ENCODE assay signal across 9 cellular contexts in the genomic region with DNA sequence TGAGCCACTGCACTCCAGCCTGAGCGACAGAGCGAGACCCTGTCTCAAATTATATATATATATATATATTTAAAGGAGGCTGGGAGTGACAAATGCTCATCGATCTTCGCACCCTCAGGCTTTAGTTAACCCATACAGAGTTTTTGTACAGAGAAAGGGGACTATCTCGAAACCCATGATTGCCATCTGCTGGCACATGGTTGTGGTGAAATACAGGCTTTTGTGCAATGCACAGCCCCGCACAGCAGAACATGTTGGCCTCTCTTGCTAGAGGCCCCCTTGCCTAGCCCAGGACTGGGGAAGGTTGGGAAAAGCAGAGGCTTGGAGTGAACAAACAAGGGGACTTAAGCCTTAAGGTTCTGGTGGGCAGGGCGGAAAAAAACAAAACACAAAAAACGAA. TPM values are rescaled to one million over a fixed set of nuclear protein-coding genes. Genes with fewer than 3 reads are reported as not detected.
A peak's percentile ranks its signal among the peaks of the same experiment; 100 is the strongest.
DNase-seq lines count a peak whose midpoint lies in the region; ATAC-seq, FAIRE-seq and TF ChIP-seq lines count a peak whose summit lies in the region.
"Had no signal": no experiment of that assay in that cellular context is flagged by ENCODE, and none has a peak within 500 bp of the region (broad histone marks: within the 10 kb centered on the region; RNA-seq: fewer than 3 reads in every experiment).

No MANE protein-coding gene starts in this region.

- H3K9ac ChIP-seq in astrocyte (ENCODE audit: low read length) = no peak overlapping the region

- peak; percentile 10 for TF ChIP-seq CTCF in astrocyte (IDR thresholded peaks at IDR 0.05; ENCODE audit: insufficient read depth, low read depth, low read length)
- peak; percentile 23 for TF ChIP-seq CTCF in osteoblast (IDR thresholded peaks at IDR 0.05; ENCODE audit: extremely low read depth, low read depth, low read length)

- H3K27ac Mint-ChIP-seq in activated T-cell treated with anti-CD3 and anti-CD28 coated beads, Interleukin-2, amount 50 U/mL, for 72 hours = no peak overlapping the region
- H3K27ac Mint-ChIP-seq in activated T-cell treated with anti-CD3 and anti-CD28 coated beads, Interleukin-2, amount 50 U/mL, for 24 hours = no peak overlapping the region
- H3K27ac Mint-ChIP-seq in astrocyte (ENCODE audit: unreplicated experiment) (no peak overlapping the region), immature natural killer cell (no peak overlapping the region)
- no peak overlapping the region for H3K27ac Mint-ChIP-seq in stimulated activated memory B cell treated with anti-CD40 and anti-IgM and Interleukin-4, amounts not matched to agents 10 μg/mL and 1 μg/mL and 100 μg/mL, for 72 hours
- H3K27ac Mint-ChIP-seq: activated naive CD8-positive, alpha-beta T cell had no signal

- H3K27me3 Mint-ChIP-seq in activated T-cell treated with anti-CD3 and anti-CD28 coated beads, Interleukin-2, amount 50 U/mL, for 72 hours (ENCODE audit: low read depth) = no peaks in the 10 kb centered on the region
- H3K27me3 Mint-ChIP-seq in activated T-cell treated with anti-CD3 and anti-CD28 coated beads, Interleukin-2, amount 50 U/mL, for 24 hours = no peaks in the 10 kb centered on the region
- H3K27me3 Mint-ChIP-seq in astrocyte (ENCODE audit: low read depth, unreplicated experiment) (peaks cover 18% of the 10 kb centered on the region), immature natural killer cell (ENCODE audit: low read depth in 3 of 3) (peaks cover 0 to 2% (median 0%) of the 10 kb centered on the region in 3 donors)
- no peaks in the 10 kb centered on the region for H3K27me3 Mint-ChIP-seq in stimulated activated memory B cell treated with anti-CD40 and anti-IgM and Interleukin-4, amounts not matched to agents 10 μg/mL and 1 μg/mL and 100 μg/mL, for 72 hours
- H3K27me3 Mint-ChIP-seq: activated naive CD8-positive, alpha-beta T cell had no signal

- ATAC-seq in activated T-cell treated with anti-CD3 and anti-CD28 coated beads, Interleukin-2, amount 50 U/mL, for 72 hours (replicated peaks in 1 of 2) = no peak
- ATAC-seq in stimulated activated memory B cell treated with anti-CD40 and anti-IgM and Interleukin-4, amounts not matched to agents 10 μg/mL and 1 μg/mL and 100 μg/mL, for 72 hours = no peak
- no peak for ATAC-seq in GM18502 (IDR thresholded peaks at IDR 0.05; ENCODE audit: poor library complexity, unreplicated experiment)

- H3K4me2 ChIP-seq in astrocyte (ENCODE audit: low read length) = no peak overlapping the region
- no peak overlapping the region for H3K4me2 ChIP-seq in osteoblast (ENCODE audit: insufficient read depth, low read length)

- H3K9me3 ChIP-seq in astrocyte (ENCODE audit: insufficient read depth, low read depth, low read length) = no peaks in the 10 kb centered on the region
- no peaks in the 10 kb centered on the region for H3K9me3 ChIP-seq in osteoblast (ENCODE audit: low read depth, low read length)

- H4K20me1 ChIP-seq in astrocyte (ENCODE audit: insufficient read depth, low read length) = no peaks in the 10 kb centered on the region
- H4K20me1 ChIP-seq in osteoblast (ENCODE audit: insufficient read depth, low read length) = no peaks in the 10 kb centered on the region

- no peaks in the 10 kb centered on the region for H3K36me3 ChIP-seq in astrocyte (ENCODE audit: insufficient read depth, low read length)
- H3K36me3 ChIP-seq in osteoblast (ENCODE audit: insufficient read depth, low read length) = no peaks in the 10 kb centered on the region

- H3K4me3 Mint-ChIP-seq in activated T-cell treated with anti-CD3 and anti-CD28 coated beads, Interleukin-2, amount 50 U/mL, for 72 hours = no peak overlapping the region
- no peak overlapping the region for H3K4me3 Mint-ChIP-seq in activated T-cell treated with anti-CD3 and anti-CD28 coated beads, Interleukin-2, amount 50 U/mL, for 24 hours
- H3K4me3 Mint-ChIP-seq in astrocyte (ENCODE audit: unreplicated experiment) (no peak overlapping the region), immature natural killer cell (no peak overlapping the region)
- H3K4me3 Mint-ChIP-seq in stimulated activated memory B cell treated with anti-CD40 and anti-IgM and Interleukin-4, amounts not matched to agents 10 μg/mL and 1 μg/mL and 100 μg/mL, for 72 hours = no peak overlapping the region
- H3K4me3 Mint-ChIP-seq: activated naive CD8-positive, alpha-beta T cell had no signal

- peaks cover 9% of the 10 kb centered on the region for H3K27me3 ChIP-seq in astrocyte (ENCODE audit: insufficient read depth, low read length)
- peaks cover 5% of the 10 kb centered on the region for H3K27me3 ChIP-seq in osteoblast (ENCODE audit: insufficient read depth, low read length)

- peak; percentile 10 to 16 for DNase-seq in activated T-cell treated with anti-CD3 and anti-CD28 coated beads, Interleukin-2, amount 50 U/mL, for 72 hours
- DNase-seq in activated T-cell treated with anti-CD3 and anti-CD28 coated beads, Interleukin-2, amount 50 U/mL, for 24 hours = no peak
- DNase-seq in NCI-H1105 (lab: John Stamatoyannopoulos, UW) (peak; percentile 36), astrocyte (ENCODE audit: low read depth) (no peak), osteoblast (ENCODE audit: insufficient read length, low spot score, missing footprints) (peak; percentile 91), immature natural killer cell (no peak)

- no peaks in the 10 kb centered on the region for H3K4me1 Mint-ChIP-seq in activated T-cell treated with anti-CD3 and anti-CD28 coated beads, Interleukin-2, amount 50 U/mL, for 72 hours (ENCODE audit: low read depth)
- no peaks in the 10 kb centered on the region for H3K4me1 Mint-ChIP-seq in activated T-cell treated with anti-CD3 and anti-CD28 coated beads, Interleukin-2, amount 50 U/mL, for 24 hours (ENCODE audit: low read depth)
- no peaks in the 10 kb centered on the region for H3K4me1 Mint-ChIP-seq in astrocyte (ENCODE audit: low read depth, unreplicated experiment)
- no peaks in the 10 kb centered on the region for H3K4me1 Mint-ChIP-seq in stimulated activated memory B cell treated with anti-CD40 and anti-IgM and Interleukin-4, amounts not matched to agents 10 μg/mL and 1 μg/mL and 100 μg/mL, for 72 hours
- H3K4me1 Mint-ChIP-seq in immature natural killer cell = no peaks in the 10 kb centered on the region

- H3K4me3 ChIP-seq in astrocyte (ENCODE audit: insufficient read depth, low read depth, low read length) (no peak overlapping the region), osteoblast (ENCODE audit: insufficient read depth, low read length) (no peak overlapping the region)

- no peaks in the 10 kb centered on the region for H3K9me3 Mint-ChIP-seq in activated T-cell treated with anti-CD3 and anti-CD28 coated beads, Interleukin-2, amount 50 U/mL, for 72 hours
- no peaks in the 10 kb centered on the region for H3K9me3 Mint-ChIP-seq in activated T-cell treated with anti-CD3 and anti-CD28 coated beads, Interleukin-2, amount 50 U/mL, for 24 hours
- H3K9me3 Mint-ChIP-seq in astrocyte (ENCODE audit: unreplicated experiment) (no peaks in the 10 kb centered on the region), immature natural killer cell (no peaks in the 10 kb centered on the region)
- no peaks in the 10 kb centered on the region for H3K9me3 Mint-ChIP-seq in stimulated activated memory B cell treated with anti-CD40 and anti-IgM and Interleukin-4, amounts not matched to agents 10 μg/mL and 1 μg/mL and 100 μg/mL, for 72 hours

- H3K4me1 ChIP-seq in astrocyte (ENCODE audit: insufficient read depth, low read length) (no peaks in the 10 kb centered on the region), osteoblast (ENCODE audit: insufficient read depth, low read length) (no peaks in the 10 kb centered on the region)

- H2AFZ ChIP-seq in astrocyte (ENCODE audit: low read depth, low read length) = no peak overlapping the region
- no peak overlapping the region for H2AFZ ChIP-seq in osteoblast (ENCODE audit: low read length)

- H3K27ac ChIP-seq in astrocyte (ENCODE audit: low read depth, low read length) = no peak overlapping the region
- H3K27ac ChIP-seq in osteoblast (ENCODE audit: low read depth, low read length) = no peak overlapping the region

- FAIRE-seq in astrocyte (lab: Jason Lieb, UNC) = no peak

- H3K79me2 ChIP-seq in astrocyte (ENCODE audit: insufficient read depth, low read length) (no peaks in the 10 kb centered on the region), osteoblast (ENCODE audit: insufficient read depth, low read length) (no peaks in the 10 kb centered on the region)

- H3K36me3 Mint-ChIP-seq in activated T-cell treated with anti-CD3 and anti-CD28 coated beads, Interleukin-2, amount 50 U/mL, for 72 hours (ENCODE audit: insufficient read depth in 2 of 2) = no peaks in the 10 kb centered on the region
- H3K36me3 Mint-ChIP-seq in activated T-cell treated with anti-CD3 and anti-CD28 coated beads, Interleukin-2, amount 50 U/mL, for 24 hours (ENCODE audit: low read depth) = no peaks in the 10 kb centered on the region
- peaks cover 1% of the 10 kb centered on the region for H3K36me3 Mint-ChIP-seq in astrocyte (ENCODE audit: low read depth, unreplicated experiment)
- H3K36me3 Mint-ChIP-seq in stimulated activated memory B cell treated with anti-CD40 and anti-IgM and Interleukin-4, amounts not matched to agents 10 μg/mL and 1 μg/mL and 100 μg/mL, for 72 hours = no peaks in the 10 kb centered on the region
- no peaks in the 10 kb centered on the region for H3K36me3 Mint-ChIP-seq in immature natural killer cell
- H3K36me3 Mint-ChIP-seq: activated naive CD8-positive, alpha-beta T cell had no signal

RNA-seq across cellular contexts. Expression of gene MYBPC3, which starts 3.6 kb away (rescaled TPM):
- not detected for total RNA-seq in activated T-cell treated with anti-CD3 and anti-CD28 coated beads, Interleukin-2, amount 50 U/mL, for 72 hours
- total RNA-seq in astrocyte (not detected in 2 replicates), osteoblast (not detected in 2 replicates)
- polyA plus RNA-seq in immature natural killer cell = not detected

RNA-seq across cellular contexts. Expression of gene SPI1, which starts 29.5 kb away (rescaled TPM):
- under 1 TPM; 0.35 to 0.55 TPM for total RNA-seq in activated T-cell treated with anti-CD3 and anti-CD28 coated beads, Interleukin-2, amount 50 U/mL, for 72 hours
- total RNA-seq in astrocyte (not detected in 2 replicates), osteoblast (not detected in 2 replicates)
- 1 to 10 TPM in 2 of 3 donors, under 1 TPM in 1; 0.95 to 3.6 (median 2.3) TPM for polyA plus RNA-seq in immature natural killer cell

RNA-seq across cellular contexts. Expression of gene SLC39A13, which starts 59.5 kb away (rescaled TPM):
- total RNA-seq in activated T-cell treated with anti-CD3 and anti-CD28 coated beads, Interleukin-2, amount 50 U/mL, for 72 hours = 10 to 100 TPM; 16.2 to 21.0 TPM
- total RNA-seq in astrocyte (76.6 and 92.7 TPM in 2 replicates), osteoblast (52.5 and 78.9 TPM in 2 replicates)
- 10 to 100 TPM; 22.1 to 33.2 (median 27.7) TPM for polyA plus RNA-seq in immature natural killer cell

Comparison
In these comparisons a context has a peak if more than half of its experiments do, and no peak if none do; other contexts are left out.
1. DNase-seq: peak in activated T-cell treated with anti-CD3 and anti-CD28 coated beads, Interleukin-2, amount 50 U/mL, for 72 hours (2 of 2), NCI-H1105 (single experiment) and osteoblast (single experiment); none in activated T-cell treated with anti-CD3 and anti-CD28 coated beads, Interleukin-2, amount 50 U/mL, for 24 hours (single experiment), astrocyte (single experiment) and immature natural killer cell (0 of 3).